14 cellular contexts compared by ENCODE assay signal in genomic region chr1:226813671-226814591, GRCh38. TPM values are rescaled to one million over a fixed set of nuclear protein-coding genes. Genes with fewer than 3 reads are reported as not detected.
DNase-seq lines count a peak whose midpoint lies in the region; ATAC-seq and TF ChIP-seq lines count a peak whose summit lies in the region.
"Had no signal": no experiment of that assay in that cellular context is flagged by ENCODE, and none has a peak within 500 bp of the region (broad histone marks: within the 10 kb centered on the region; RNA-seq: fewer than 3 reads in every experiment).

No MANE protein-coding gene starts in this region.

- peak overlapping the region; percentile 40 to 89 (median 72) for H3K27ac ChIP-seq in heart right ventricle
- H3K27ac ChIP-seq in esophagus (ENCODE audit: low read depth in 2 of 2, low read length in 1 of 2): peak overlapping the region; percentile 22 to 71
- H3K27ac ChIP-seq in prostate gland: peak overlapping the region; percentile 69 to 70
- H3K27ac ChIP-seq in upper lobe of right lung: peak overlapping the region; percentile 84

- H3K9me3 ChIP-seq in heart right ventricle (no peaks in the 10 kb centered on the region), esophagus (ENCODE audit: control insufficient read depth in 2 of 2, insufficient read depth in 1 of 2, low read depth in 1 of 2, low read length in 1 of 2) (no peaks in the 10 kb centered on the region), prostate gland (no peaks in the 10 kb centered on the region), upper lobe of right lung (no peaks in the 10 kb centered on the region)

- H3K4me1 ChIP-seq in heart right ventricle: peaks cover 4 to 40% (median 23%) of the 10 kb centered on the region in 9 donors
- H3K4me1 ChIP-seq in esophagus (ENCODE audit: control insufficient read depth in 2 of 2, insufficient read depth in 2 of 2, low read length in 1 of 2): peaks cover 3 to 5% of the 10 kb centered on the region in 2 donors
- H3K4me1 ChIP-seq in prostate gland (replicated peaks): peaks cover 4% of the 10 kb centered on the region
- H3K4me1 ChIP-seq in upper lobe of right lung: peaks cover 23% of the 10 kb centered on the region

- no peaks in the 10 kb centered on the region for H3K36me3 ChIP-seq in heart right ventricle
- H3K36me3 ChIP-seq in esophagus (ENCODE audit: control insufficient read depth in 2 of 2, insufficient read depth in 2 of 2, low read length in 1 of 2): no peaks in the 10 kb centered on the region
- no peaks in the 10 kb centered on the region for H3K36me3 ChIP-seq in prostate gland
- no peaks in the 10 kb centered on the region for H3K36me3 ChIP-seq in upper lobe of right lung

- ATAC-seq in heart right ventricle (peak in 1 of 8 donors; percentile 9), Right ventricle myocardium superior (ENCODE audit: poor library complexity) (no peak), upper lobe of right lung (no peak), GM21515 (IDR thresholded peaks at IDR 0.05; ENCODE audit: unreplicated experiment) (no peak)

- 87 to 90% methylated on average over 7 of the region's 7 CpGs for WGBS in heart right ventricle, 2 donors
- 89 to 92% methylated on average over 7 of the region's 7 CpGs for WGBS in esophagus, 2 donors
- 90% methylated on average over 7 of the region's 7 CpGs for WGBS in prostate gland

- intact Hi-C loops in heart right ventricle (cut with DNase I) (loop anchor here in 1 of 10 donors (2.0 kb wide), 1 partner anchor 75 kb away; the partner anchor contains the start of gene ITPKB), Right ventricle myocardium superior (cut with DNase I) (no loop called here), prostate gland (cut with DNase I) (no loop called here), upper lobe of right lung (cut with DNase I) (no loop called here)

- H3K27me3 ChIP-seq in heart right ventricle (no peaks in the 10 kb centered on the region), esophagus (ENCODE audit: control insufficient read depth in 1 of 2, insufficient read depth in 2 of 2, low read length in 2 of 2) (no peaks in the 10 kb centered on the region), prostate gland (replicated peaks; ENCODE audit: insufficient read depth) (no peaks in the 10 kb centered on the region), upper lobe of right lung (no peaks in the 10 kb centered on the region)

- DNase-seq in heart right ventricle: no peak
- no peak for DNase-seq in Right ventricle myocardium superior
- DNase-seq in prostate gland (ENCODE audit: low spot score): no peak
- no peak for DNase-seq in upper lobe of right lung
- DNase-seq in activated CD4-positive, alpha-beta T cell treated with anti-CD3 and anti-CD28 coated beads, Interleukin-2, amount 50 U/mL, for 4 hours: no peak
- no peak for DNase-seq in COR-L47 (lab: John Stamatoyannopoulos, UW)
- DNase-seq: activated CD4-positive, alpha-beta memory T cell treated with anti-CD3 and anti-CD28 coated beads for 36 hours; effector CD8-positive, alpha-beta T cell; GDM1; immature natural killer cell; NCI-H2171; stimulated activated CD4-positive, alpha-beta T cell treated with anti-CD3 and anti-CD28 coated beads, Interleukin-4, amount 100 ng/mL, for 1 hour had no signal

- H3K4me3 ChIP-seq in heart right ventricle (no peak overlapping the region), esophagus (ENCODE audit: low read depth in 1 of 2, low read length in 2 of 2) (no peak overlapping the region), prostate gland (no peak overlapping the region), upper lobe of right lung (no peak overlapping the region)

- TF ChIP-seq POLR2A in prostate gland (IDR thresholded peaks at IDR 0.05): no peak

- no peak for TF ChIP-seq CTCF in heart right ventricle (IDR thresholded peaks at IDR 0.05)
- TF ChIP-seq CTCF in prostate gland (IDR thresholded peaks at IDR 0.05): no peak
- TF ChIP-seq CTCF in upper lobe of right lung (IDR thresholded peaks at IDR 0.05): no peak

RNA-seq across cellular contexts. Expression of gene PSEN2, which starts 56.5 kb away (rescaled TPM):
- total RNA-seq in heart right ventricle (10 to 100 TPM; 17.7 to 25.8 (median 20.2) TPM), Right ventricle myocardium superior (19.8 TPM), prostate gland (10 to 100 TPM; 45.3 to 78.3 TPM), upper lobe of right lung (22.7 TPM)
- polyA plus RNA-seq in heart right ventricle (10 to 100 TPM; 12.9 to 13.0 TPM), esophagus (10 to 100 TPM in 1 of 2 donors, 1 to 10 TPM in 1; 8.8 to 12.0 TPM)
